13 cellular contexts compared by ENCODE assay signal in genomic region chr6:53892707-53893106, GRCh38.
DNase-seq lines count a peak whose midpoint lies in the region; ATAC-seq, FAIRE-seq and TF ChIP-seq lines count a peak whose summit lies in the region.
"Had no signal": no experiment of that assay in that cellular context is flagged by ENCODE, and none has a peak within 500 bp of the region (broad histone marks: within the 10 kb centered on the region; RNA-seq: fewer than 3 reads in every experiment).

No MANE protein-coding gene starts in this region.

- peak; percentile 50 for ATAC-seq in GM18499 (IDR thresholded peaks at IDR 0.05; ENCODE audit: insufficient read depth, unreplicated experiment)
- ATAC-seq in HG02623 (IDR thresholded peaks at IDR 0.05; ENCODE audit: unreplicated experiment), result peak; percentile 44
- peak; percentile 62 for ATAC-seq in HG03457 (IDR thresholded peaks at IDR 0.05; ENCODE audit: unreplicated experiment)
- ATAC-seq: stimulated activated memory B cell treated with anti-CD40 and anti-IgM and Interleukin-4, amounts not matched to agents 10 μg/mL and 1 μg/mL and 100 μg/mL, for 72 hours had no signal

- DNase-seq in GM19239 (ENCODE audit: insufficient read length, low spot score) (no peak), NCI-H2196 (lab: John Stamatoyannopoulos, UW; ENCODE audit: unreplicated experiment) (no peak), mucosa of gallbladder (ENCODE audit: low spot score) (no peak), breast epithelium (ENCODE audit: low spot score in 2 of 2) (no peak), amniotic stem cell (lab: John Stamatoyannopoulos, UW) (no peak)
- DNase-seq: EL; NCI-H446; RPMI8226; stimulated activated CD4-positive, alpha-beta T cell treated with anti-CD3 and anti-CD28 coated beads, Interleukin-2, amount 100 ng/mL, for 24 hours had no signal

- intact Hi-C loops in breast epithelium (cut with DNase I; ENCODE audit: low total_unique reads), result no loop called here

- H3K27ac ChIP-seq in breast epithelium, result no peak overlapping the region

- no peaks in the 10 kb centered on the region for H3K27me3 ChIP-seq in breast epithelium

- H3K9me3 ChIP-seq in breast epithelium, result no peaks in the 10 kb centered on the region

- H3K4me3 ChIP-seq in breast epithelium, result no peak overlapping the region

- no peak for TF ChIP-seq POLR2A in breast epithelium (IDR thresholded peaks at IDR 0.05)

- H3K36me3 ChIP-seq in breast epithelium, result no peaks in the 10 kb centered on the region

- FAIRE-seq in GM19239 (lab: Jason Lieb, UNC), result peak; percentile 82

- H3K4me1 ChIP-seq in breast epithelium, result no peaks in the 10 kb centered on the region

- no peak for TF ChIP-seq CTCF in breast epithelium (IDR thresholded peaks at IDR 0.05)
